8 cellular contexts compared by ENCODE assay signal in the genomic region with DNA sequence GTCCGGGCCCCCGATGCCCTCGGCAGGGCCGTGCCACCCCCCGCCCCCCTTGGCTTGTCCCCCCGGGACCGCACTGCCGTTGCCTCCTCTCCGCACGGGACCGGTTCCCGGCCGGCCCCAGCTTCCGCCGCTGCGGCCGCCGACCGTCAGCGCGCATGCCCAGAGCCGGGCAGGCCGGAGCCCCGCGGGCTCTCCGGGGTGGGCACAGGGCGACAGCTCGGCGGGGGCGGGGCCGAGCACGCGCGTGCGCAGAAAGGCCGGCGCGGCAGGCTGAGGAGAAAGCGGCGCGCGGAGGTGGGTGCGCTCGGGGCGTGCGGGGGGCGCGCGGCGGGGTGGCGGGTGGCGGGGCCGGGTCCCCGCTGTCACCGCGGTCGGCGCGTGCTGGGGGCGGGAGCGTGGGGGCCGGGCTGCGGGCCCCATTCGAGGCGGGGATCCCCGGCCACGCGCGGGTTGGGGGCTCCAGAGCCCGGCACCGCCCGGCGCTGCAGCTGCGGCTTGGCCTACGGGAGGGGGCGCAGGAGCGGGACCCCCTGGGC. TPM values are rescaled to one million over a fixed set of nuclear protein-coding genes. Genes with fewer than 3 reads are reported as not detected.
A peak's percentile ranks its signal among the peaks of the same experiment; 100 is the strongest.
DNase-seq lines count a peak whose midpoint lies in the region; ATAC-seq, FAIRE-seq and TF ChIP-seq lines count a peak whose summit lies in the region.

A gene (plus strand): TSS at position 251 of the 536 bp plus-strand sequence. CDS start 21,022 bp downstream, outside the sequence.

- intact Hi-C loops in HepG2 (cut with micrococcal nuclease; ENCODE audit: unreplicated experiment), result loop anchor here (1.0 to 5.0 kb wide), 2 partner anchors 43 to 320 kb away; a partner anchor contains a TSS

- H2AFZ ChIP-seq in HepG2 (ENCODE audit: low read length), result no peak within 1 kb of the TSS

- no peak for FAIRE-seq in HepG2 (lab: Jason Lieb, UNC)

- TF ChIP-seq CTCF in HepG2 (CRISPR knock-in tag; IDR thresholded peaks at IDR 0.05), result no peak

- H4K20me1 ChIP-seq in HepG2 (ENCODE audit: insufficient read depth, low read length), result peaks cover 16% of the 10 kb centered on the region

- H3K4me1 ChIP-seq in HepG2 (ENCODE audit: insufficient read depth, low read length), result peaks cover 61% of the 10 kb centered on the region

- peak; percentile 82 for DNase-seq in NK-92 treated with Interleukin-12 subunit alpha and Interleukin-12 subunit beta, amount 100 ng/mL, for 24 hours (lab: John Stamatoyannopoulos, UW)
- DNase-seq in NK-92 (lab: John Stamatoyannopoulos, UW; ENCODE audit: unreplicated experiment) (no peak), NCI-H510A treated with DMSO at 0.1 percent for 48 hours (lab: John Stamatoyannopoulos, UW) (peak; percentile 34), dermis microvascular lymphatic vessel endothelial cell (ENCODE audit: low read depth in 2 of 2) (peak; percentile 48 to 84), HepG2 (ENCODE audit: low spot score) (peak; percentile 67)
- peak; percentile 83 to 85 for DNase-seq in activated CD4-positive, alpha-beta T cell treated with anti-CD3 and anti-CD28 coated beads, Interleukin-2, amount 50 U/mL, for 48 hours
- peak; percentile 84 to 88 for DNase-seq in stimulated activated CD4-positive, alpha-beta T cell treated with anti-CD3 and anti-CD28 coated beads, Interleukin-2, amount 100 ng/mL, for 24 hours

- peak; percentile 72 for ATAC-seq in HG03045 (IDR thresholded peaks at IDR 0.05; ENCODE audit: unreplicated experiment)
- ATAC-seq in HepG2, result peak; percentile 54

- CTCF ChIA-PET in HepG2 (lab: Yijun Ruan, JAX; ENCODE audit: low intra/inter-chr PET ratio, low total read pairs), result interaction anchor here (1.4 kb wide), 1 partner anchor 26 kb away, joined by 3 read pairs; no protein-coding TSS in a partner anchor

- no TSS peak for BruUV-seq in HepG2 (replicated peaks; lab: Mats Ljungman, UMichigan)

- peak within 1 kb of the TSS; percentile 89 for H3K4me2 ChIP-seq in HepG2 (ENCODE audit: low read depth, low read length)

- POLR2A ChIA-PET in HepG2 (lab: Yijun Ruan, JAX), result interaction anchor here (0.5 to 1.6 kb wide), 6 partner anchors 10 to 60 kb away, joined by 3 to 6 read pairs (median 4); a partner anchor contains a TSS

- no peak for TF ChIP-seq RAD21 in HepG2 (CRISPR knock-in tag; IDR thresholded peaks at IDR 0.05)

- peak within 1 kb of the TSS; percentile 75 for H3K9ac ChIP-seq in HepG2 (ENCODE audit: insufficient read depth, low read depth, low read length)

- TF ChIP-seq EP300 in HepG2 (IDR thresholded peaks at IDR 0.05; ENCODE audit: low read depth in 2 of 2, low read length in 2 of 2) (no peak), HepG2 (CRISPR knock-in tag; IDR thresholded peaks at IDR 0.05; ENCODE audit: borderline replicate concordance) (no peak)

- peak within 1 kb of the TSS; percentile 79 to 92 (median 85) for H3K4me3 ChIP-seq in HepG2 (replicated peaks in 1 of 3; ENCODE audit: insufficient read depth in 1 of 3, low read depth in 2 of 3, low read length in 3 of 3)

- H3K27ac ChIP-seq in HepG2 (ENCODE audit: extremely low read length, insufficient read depth, low read length), result peak within 1 kb of the TSS; percentile 58

- peak in 1 of 2 experiments; percentile 50; a peak in 3 of 4 replicates for TF ChIP-seq POLR2A in HepG2 (IDR thresholded peaks at IDR 0.05; ENCODE audit: insufficient read depth in 1 of 2, low read depth in 2 of 2, low read length in 2 of 2)

- in situ Hi-C loops in HepG2 (cut with HindIII; ENCODE audit: extremely low pct_ligation_motif_present, low pct_unique_long_range_greater_than_20kb), result no loop called here

- H3K9me3 ChIP-seq in HepG2 (ENCODE audit: low read length), result no peaks in the 10 kb centered on the region

- H3K27me3 ChIP-seq in HepG2 (ENCODE audit: control insufficient read depth in 1 of 2, insufficient read depth in 2 of 2, low read length in 2 of 2), result peaks cover 7 to 9% of the 10 kb centered on the region in 2 experiments

- H3K36me3 ChIP-seq in HepG2 (replicated peaks in 1 of 2; ENCODE audit: control insufficient read depth in 1 of 2, insufficient read depth in 2 of 2, low read length in 2 of 2), result peaks cover 2 to 5% of the 10 kb centered on the region in 2 experiments; a peak in 1 of 5 replicates

- peaks cover 19% of the 10 kb centered on the region for H3K79me2 ChIP-seq in HepG2 (ENCODE audit: insufficient read depth, low read length)

- whole genome bisulfite sequencing in HepG2 (ENCODE audit: low lambda C conversion rate), result 0% methylated on average over 15 of the region's 77 CpGs

TF ChIP-seq in HepG2, 621 proteins besides CTCF, POLR2A, EP300 and RAD21 (continues in another document):
- TF ChIP-seq HNRNPH1 (optimal IDR thresholded peaks at IDR 0.05; ENCODE audit: low read depth, low read length), result no peak
- peak; percentile 16; the same call in 1 of the 2 replicates for TF ChIP-seq HDAC1 (CRISPR knock-in tag; IDR thresholded peaks at IDR 0.05)
- TF ChIP-seq BHLHE40 (IDR thresholded peaks at IDR 0.05; ENCODE audit: low read length), result peak; percentile 54; the same call in 1 of the 2 replicates
- TF ChIP-seq GABPB1 (CRISPR knock-in tag; IDR thresholded peaks at IDR 0.05), result peak; percentile 62
- 0 out of 2 replicates have a peak, but pooled peaks have one; percentile 10 for TF ChIP-seq SIN3A (IDR thresholded peaks at IDR 0.05; ENCODE audit: borderline replicate concordance, low read depth, low read length)
- TF ChIP-seq ZFP82 (CRISPR knock-in tag; IDR thresholded peaks at IDR 0.05; ENCODE audit: borderline replicate concordance), result peak; percentile 32; the same call in 1 of the 2 replicates
- TF ChIP-seq POLR2G (IDR thresholded peaks at IDR 0.05; ENCODE audit: low read depth, low read length), result peak; percentile 61; the same call in 1 of the 2 replicates
- 0 out of 2 replicates have a peak, but pooled peaks have one; percentile 10 for TF ChIP-seq ZFX (CRISPR knock-in tag; IDR thresholded peaks at IDR 0.05; ENCODE audit: low read depth)
- TF ChIP-seq, protein P1, sequence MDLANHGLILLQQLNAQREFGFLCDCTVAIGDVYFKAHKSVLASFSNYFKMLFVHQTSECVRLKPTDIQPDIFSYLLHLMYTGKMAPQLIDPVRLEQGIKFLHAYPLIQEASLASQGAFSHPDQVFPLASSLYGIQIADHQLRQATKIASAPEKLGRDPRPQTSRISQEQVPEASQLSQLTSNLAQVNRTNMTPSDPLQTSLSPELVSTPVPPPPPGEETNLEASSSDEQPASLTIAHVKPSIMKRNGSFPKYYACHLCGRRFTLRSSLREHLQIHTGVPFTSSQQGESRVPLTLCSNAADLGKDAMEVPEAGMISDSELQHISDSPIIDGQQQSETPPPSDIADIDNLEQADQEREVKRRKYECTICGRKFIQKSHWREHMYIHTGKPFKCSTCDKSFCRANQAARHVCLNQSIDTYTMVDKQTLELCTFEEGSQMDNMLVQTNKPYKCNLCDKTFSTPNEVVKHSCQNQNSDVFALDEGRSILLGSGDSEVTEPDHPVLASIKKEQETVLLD (CRISPR knock-in tag; IDR thresholded peaks at IDR 0.05; ENCODE audit: low read depth), result peak; percentile 30; the same call in 1 of the 2 replicates
- TF ChIP-seq PHF21A (CRISPR knock-in tag; IDR thresholded peaks at IDR 0.05), result peak; percentile 40; the same call in 1 of the 2 replicates
- TF ChIP-seq, protein P2, sequence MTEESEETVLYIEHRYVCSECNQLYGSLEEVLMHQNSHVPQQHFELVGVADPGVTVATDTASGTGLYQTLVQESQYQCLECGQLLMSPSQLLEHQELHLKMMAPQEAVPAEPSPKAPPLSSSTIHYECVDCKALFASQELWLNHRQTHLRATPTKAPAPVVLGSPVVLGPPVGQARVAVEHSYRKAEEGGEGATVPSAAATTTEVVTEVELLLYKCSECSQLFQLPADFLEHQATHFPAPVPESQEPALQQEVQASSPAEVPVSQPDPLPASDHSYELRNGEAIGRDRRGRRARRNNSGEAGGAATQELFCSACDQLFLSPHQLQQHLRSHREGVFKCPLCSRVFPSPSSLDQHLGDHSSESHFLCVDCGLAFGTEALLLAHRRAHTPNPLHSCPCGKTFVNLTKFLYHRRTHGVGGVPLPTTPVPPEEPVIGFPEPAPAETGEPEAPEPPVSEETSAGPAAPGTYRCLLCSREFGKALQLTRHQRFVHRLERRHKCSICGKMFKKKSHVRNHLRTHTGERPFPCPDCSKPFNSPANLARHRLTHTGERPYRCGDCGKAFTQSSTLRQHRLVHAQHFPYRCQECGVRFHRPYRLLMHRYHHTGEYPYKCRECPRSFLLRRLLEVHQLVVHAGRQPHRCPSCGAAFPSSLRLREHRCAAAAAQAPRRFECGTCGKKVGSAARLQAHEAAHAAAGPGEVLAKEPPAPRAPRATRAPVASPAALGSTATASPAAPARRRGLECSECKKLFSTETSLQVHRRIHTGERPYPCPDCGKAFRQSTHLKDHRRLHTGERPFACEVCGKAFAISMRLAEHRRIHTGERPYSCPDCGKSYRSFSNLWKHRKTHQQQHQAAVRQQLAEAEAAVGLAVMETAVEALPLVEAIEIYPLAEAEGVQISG (CRISPR knock-in tag; IDR thresholded peaks at IDR 0.05), result 0 out of 2 replicates have a peak, but pooled peaks have one; percentile 4
- TF ChIP-seq RBFOX2 (IDR thresholded peaks at IDR 0.05; ENCODE audit: low read depth, low read length), result peak; percentile 30

RNA-seq across cellular contexts. Expression of the gene that starts here (rescaled TPM):
- total RNA-seq in dermis microvascular lymphatic vessel endothelial cell (7.3 and 10.0 TPM in 2 replicates), HepG2 (2016; rRNA removed; fragmentation: Illumina TruSeq; extraction: Trizol) (13.7 and 17.6 TPM in 2 replicates)
- total RNA-seq in HepG2 (2016; cell fraction: cytosol; rRNA removed; fragmentation: Illumina TruSeq; extraction: Trizol; ENCODE audit: low read depth), result 1.3 and 1.4 TPM in 2 replicates
- 12.6 and 15.8 TPM in 2 replicates for total RNA-seq in HepG2 (2016; cell fraction: insoluble cytoplasmic fraction; rRNA removed; fragmentation: Illumina TruSeq; extraction: Trizol)
- total RNA-seq in HepG2 (2016; cell fraction: membrane; rRNA removed; fragmentation: Illumina TruSeq; extraction: Trizol), result 4.8 and 5.7 TPM in 2 replicates
- 12.6 and 14.4 TPM in 2 replicates for total RNA-seq in HepG2 (2016; cell fraction: nucleus; rRNA removed; fragmentation: Illumina TruSeq; extraction: Trizol)
- 7.7 and 8.4 TPM in 2 replicates for polyA plus RNA-seq in HepG2 (2011; rRNA removed)
- polyA plus RNA-seq in HepG2 (2011; cell fraction: cytosol; rRNA removed), result 3.7 and 4.9 TPM in 2 replicates
- 29.9 and 35.0 TPM in 2 replicates for polyA plus RNA-seq in HepG2 (2011; cell fraction: nucleus; rRNA removed)
- 5.7 TPM in 2 replicates for polyA plus RNA-seq in HepG2 (2012)
- polyA plus RNA-seq in HepG2 (2016; cell fraction: cytosol; fragmentation: Illumina TruSeq; extraction: Trizol; ENCODE audit: low read depth), result 1.0 and 1.2 TPM in 2 replicates
- 8.4 and 11.8 TPM in 2 replicates for polyA plus RNA-seq in HepG2 (2016; cell fraction: insoluble cytoplasmic fraction; fragmentation: Illumina TruSeq; extraction: Trizol; ENCODE audit: low read depth)
- 2.4 and 3.2 TPM in 2 replicates for polyA plus RNA-seq in HepG2 (2016; cell fraction: membrane; fragmentation: Illumina TruSeq; extraction: Trizol; ENCODE audit: low read depth)
- polyA plus RNA-seq in HepG2 (2016; cell fraction: nucleus; fragmentation: Illumina TruSeq; extraction: Trizol; ENCODE audit: insufficient read depth, low read depth), result 22.4 and 24.8 TPM in 2 replicates
- polyA minus RNA-seq in HepG2 (2011; rRNA and poly(A)+ RNA removed; ENCODE audit: low replicate concordance), result 11.0 and 28.2 TPM in 2 replicates
- polyA minus RNA-seq in HepG2 (2011; cell fraction: cytosol; rRNA and poly(A)+ RNA removed), result 9.1 and 10.4 TPM in 2 replicates
- polyA minus RNA-seq in HepG2 (2011; cell fraction: nucleus; rRNA and poly(A)+ RNA removed), result 10.0 and 13.8 TPM in 2 replicates
